16 cellular contexts compared by ENCODE assay signal in the genomic region with DNA sequence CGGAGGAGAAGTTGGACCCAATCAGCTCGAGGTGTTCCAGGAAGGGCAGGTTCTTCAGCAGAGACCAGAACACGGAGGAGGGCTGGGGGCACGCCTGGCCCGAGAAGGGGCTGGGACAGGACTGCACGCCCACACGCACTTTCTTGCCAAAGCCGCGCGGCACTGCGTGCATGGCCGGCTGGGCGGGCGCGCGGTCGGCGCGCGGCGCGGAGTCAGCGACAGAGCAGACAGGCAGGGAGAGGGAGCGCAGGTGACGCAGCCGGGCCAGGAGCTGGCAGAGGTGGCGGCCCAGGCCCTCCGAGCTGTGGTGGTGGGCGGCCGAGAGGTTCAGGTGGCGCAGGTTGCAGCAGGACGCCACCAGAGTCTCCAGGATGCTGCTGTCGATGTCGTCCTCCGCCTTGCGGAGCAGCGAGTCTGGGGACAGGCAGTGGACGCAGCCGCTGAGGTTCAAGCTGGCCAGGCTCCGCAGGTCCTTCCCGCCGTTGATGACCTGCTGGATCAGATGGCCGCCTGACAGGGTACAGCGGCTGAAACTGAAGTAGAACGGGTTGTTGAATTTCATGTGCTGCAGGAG. TPM values are rescaled to one million over a fixed set of nuclear protein-coding genes. Genes with fewer than 3 reads are reported as not detected.
DNase-seq lines count a peak whose midpoint lies in the region; TF ChIP-seq lines count a peak whose summit lies in the region.
"Had no signal": no experiment of that assay in that cellular context is flagged by ENCODE, and none has a peak within 500 bp of the region (broad histone marks: within the 10 kb centered on the region; RNA-seq: fewer than 3 reads in every experiment).

No MANE protein-coding gene starts in this region.

- no peak overlapping the region for H3K4me2 ChIP-seq in mammary epithelial cell (ENCODE audit: insufficient read depth, low read depth, low read length)
- no peak overlapping the region for H3K4me2 ChIP-seq in osteoblast (ENCODE audit: insufficient read depth, low read length)
- H3K4me2 ChIP-seq: BLaER1 treated with 17β-estradiol and CSF1 and Interleukin-3, amounts not matched to agents 10 nM and 100 nM had no signal

- peaks cover 6% of the 10 kb centered on the region for H4K20me1 ChIP-seq in mammary epithelial cell (ENCODE audit: insufficient read depth, low read length)
- H4K20me1 ChIP-seq in osteoblast (ENCODE audit: insufficient read depth, low read length) = peaks cover 11% of the 10 kb centered on the region

- H3K9ac ChIP-seq in mammary epithelial cell (ENCODE audit: insufficient read depth, low read length) = no peak overlapping the region
- no peak overlapping the region for H3K9ac ChIP-seq in endodermal cell (ENCODE audit: extremely low read depth, low read length, poor library complexity, severe bottlenecking)
- H3K9ac ChIP-seq: BLaER1 treated with 17β-estradiol and CSF1 and Interleukin-3, amounts not matched to agents 10 nM and 100 nM; GM23248 had no signal

- H3K27me3 ChIP-seq in mammary epithelial cell (ENCODE audit: insufficient read depth, low read length) (no peaks in the 10 kb centered on the region), breast epithelium (no peaks in the 10 kb centered on the region), endodermal cell (ENCODE audit: control insufficient read depth, insufficient read depth, low read length, poor library complexity, severe bottlenecking) (no peaks in the 10 kb centered on the region), osteoblast (ENCODE audit: insufficient read depth, low read length) (no peaks in the 10 kb centered on the region)
- H3K27me3 ChIP-seq: BLaER1 treated with 17β-estradiol and CSF1 and Interleukin-3, amounts not matched to agents 10 nM and 100 nM had no signal

- peaks cover 9% of the 10 kb centered on the region for H3K4me1 ChIP-seq in mammary epithelial cell (ENCODE audit: insufficient read depth, low read length)
- H3K4me1 ChIP-seq in breast epithelium = peaks cover 0 to 2% of the 10 kb centered on the region in 2 donors
- no peaks in the 10 kb centered on the region for H3K4me1 ChIP-seq in endodermal cell (ENCODE audit: control insufficient read depth, insufficient read depth, low read length)
- no peaks in the 10 kb centered on the region for H3K4me1 ChIP-seq in osteoblast (ENCODE audit: insufficient read depth, low read length)

- CTCF ChIA-PET in mammary epithelial cell (lab: Charles Lee; ENCODE audit: low non-redundant PET) = no interaction called here

- in situ Hi-C loops in mammary epithelial cell (cut with MboI; ENCODE audit: low sequenced_read_pairs in 2 of 2) = no loop called here

- peaks cover 7% of the 10 kb centered on the region for H3K4me1 Mint-ChIP-seq in endodermal cell

- H3K36me3 ChIP-seq in mammary epithelial cell (ENCODE audit: insufficient read depth, low read length) (peaks cover 14% of the 10 kb centered on the region), breast epithelium (no peaks in the 10 kb centered on the region), endodermal cell (ENCODE audit: control insufficient read depth, insufficient read depth, low read length) (peaks cover 20% of the 10 kb centered on the region), osteoblast (ENCODE audit: insufficient read depth, low read length) (peaks cover 13% of the 10 kb centered on the region)

- H3K27ac Mint-ChIP-seq in endodermal cell = no peak overlapping the region
- H3K27ac Mint-ChIP-seq: B cell; CD8-positive, alpha-beta T cell had no signal

- no peak overlapping the region for H3K27ac ChIP-seq in mammary epithelial cell (ENCODE audit: insufficient read depth, low read depth, low read length)
- no peak overlapping the region for H3K27ac ChIP-seq in breast epithelium
- no peak overlapping the region for H3K27ac ChIP-seq in endodermal cell (ENCODE audit: low read depth, low read length)
- H3K27ac ChIP-seq in osteoblast (ENCODE audit: low read depth, low read length) = no peak overlapping the region
- H3K27ac ChIP-seq: BLaER1 treated with 17β-estradiol and CSF1 and Interleukin-3, amounts not matched to agents 10 nM and 100 nM; GM23248; HL-60 had no signal

- H3K9me3 ChIP-seq in mammary epithelial cell (replicated peaks; ENCODE audit: insufficient read depth, low read length) (peaks cover 2% of the 10 kb centered on the region), breast epithelium (no peaks in the 10 kb centered on the region), endodermal cell (ENCODE audit: control insufficient read depth, low read length) (peaks cover 7% of the 10 kb centered on the region), osteoblast (ENCODE audit: low read depth, low read length) (no peaks in the 10 kb centered on the region)

- intact Hi-C loops in mammary epithelial cell (cut with micrococcal nuclease) (no loop called here), breast epithelium (cut with DNase I; ENCODE audit: low total_unique reads) (no loop called here)

- TSS peak; percentile 29 for BruUV-seq in mammary epithelial cell (replicated peaks; lab: Mats Ljungman, UMichigan)

- H3K4me3 ChIP-seq in mammary epithelial cell (replicated peaks in 1 of 3; ENCODE audit: insufficient read depth in 1 of 3, low read depth in 2 of 3, low read length in 3 of 3) (no peak overlapping the region), breast epithelium (no peak overlapping the region), endodermal cell (ENCODE audit: low read length) (no peak overlapping the region), osteoblast (ENCODE audit: insufficient read depth, low read length) (no peak overlapping the region)
- H3K4me3 ChIP-seq: BLaER1 treated with 17β-estradiol and CSF1 and Interleukin-3, amounts not matched to agents 10 nM and 100 nM; GM23248 had no signal

- no peak overlapping the region for H3K4me3 Mint-ChIP-seq in endodermal cell
- H3K4me3 Mint-ChIP-seq: B cell; CD8-positive, alpha-beta T cell had no signal

- no peaks in the 10 kb centered on the region for H3K27me3 Mint-ChIP-seq in endodermal cell (ENCODE audit: insufficient read depth)
- H3K27me3 Mint-ChIP-seq: B cell had no signal

- TF ChIP-seq CTCF in mammary epithelial cell (conservative IDR thresholded peaks at IDR 0.05 in 1 of 2, IDR thresholded peaks at IDR 0.05 in 1 of 2; ENCODE audit: extremely low read depth in 1 of 2, insufficient read depth in 1 of 2, low read depth in 1 of 2, low read length in 2 of 2) (no peak), breast epithelium (IDR thresholded peaks at IDR 0.05) (no peak), endodermal cell (conservative IDR thresholded peaks at IDR 0.05) (no peak), osteoblast (IDR thresholded peaks at IDR 0.05; ENCODE audit: extremely low read depth, low read depth, low read length) (no peak)

- no peak for TF ChIP-seq POLR2A in breast epithelium (IDR thresholded peaks at IDR 0.05)

- H2AFZ ChIP-seq in mammary epithelial cell (ENCODE audit: low read depth, low read length) = no peak overlapping the region
- no peak overlapping the region for H2AFZ ChIP-seq in osteoblast (ENCODE audit: low read length)
- H2AFZ ChIP-seq: GM23248 had no signal

- H3K79me2 ChIP-seq in mammary epithelial cell (ENCODE audit: insufficient read depth, low read length) = peaks cover 68% of the 10 kb centered on the region
- H3K79me2 ChIP-seq in osteoblast (ENCODE audit: insufficient read depth, low read length) = peaks cover 27% of the 10 kb centered on the region

- WGBS in mammary epithelial cell (ENCODE audit: low coverage, missing lambda C conversion rate) = 99% methylated on average over 22 of the region's 45 CpGs
- WGBS in endodermal cell (ENCODE audit: insufficient coverage in 1 of 2, insufficient read length in 1 of 2), 2 experiments = 96 to 97% methylated on average over 35 to 45 of the region's 45 CpGs

- dilution Hi-C loops in mammary epithelial cell (cut with HindIII; ENCODE audit: low sequenced_read_pairs) = no loop called here

- DNase-seq in mammary epithelial cell = no peak
- no peak for DNase-seq in breast epithelium (ENCODE audit: low spot score in 2 of 2)
- peak; percentile 38 for DNase-seq in endodermal cell
- DNase-seq in osteoblast (ENCODE audit: insufficient read length, low spot score, missing footprints) = peak; percentile 58
- no peak for DNase-seq in NCI-H345 (lab: John Stamatoyannopoulos, UW)
- DNase-seq in retina = no peak
- DNase-seq: Calu3; CD8-positive, alpha-beta T cell; DMS53; DND-41; EL; GM23248; HCEC 1CT had no signal

- peaks cover 6% of the 10 kb centered on the region for H3K9me3 Mint-ChIP-seq in endodermal cell
- H3K9me3 Mint-ChIP-seq: CD8-positive, alpha-beta T cell had no signal

- H3K36me3 Mint-ChIP-seq in endodermal cell (ENCODE audit: low read depth) = peaks cover 40% of the 10 kb centered on the region

RNA-seq across cellular contexts. Expression of gene FBXL18, which starts 12.7 kb away (rescaled TPM):
- 10 to 100 TPM; 16.5 to 24.8 TPM for total RNA-seq in mammary epithelial cell
- polyA plus RNA-seq in mammary epithelial cell = 11.4 TPM
- 15.5 TPM for polyA minus RNA-seq in mammary epithelial cell
- 1 to 10 TPM; 3.7 to 4.6 (median 4.0) TPM for total RNA-seq in breast epithelium
- total RNA-seq in endodermal cell = 10 to 100 TPM; 13.4 to 15.5 TPM
- 7.1 TPM for polyA plus RNA-seq in endodermal cell (2013, experiment 1 of 2)
- polyA plus RNA-seq in endodermal cell (2013, experiment 2 of 2) = 5.4 TPM
- 8.8 and 9.4 TPM in 2 replicates for total RNA-seq in osteoblast

RNA-seq across cellular contexts. Expression of gene ACTB, which starts 29.5 kb away (rescaled TPM):
- total RNA-seq in mammary epithelial cell (1,000 to 10,000 TPM; 6,894 to 7,221 TPM), breast epithelium (1,000 to 10,000 TPM; 1,501 to 2,393 (median 1,834) TPM), endodermal cell (1,000 to 10,000 TPM; 4,550 to 5,347 TPM), osteoblast (3,672 and 4,357 TPM in 2 replicates)
- polyA plus RNA-seq in mammary epithelial cell = 6,356 TPM
- polyA minus RNA-seq in mammary epithelial cell = 14,859 TPM
- polyA plus RNA-seq in endodermal cell (2013, experiment 1 of 2) = 3,804 TPM
- 3,713 TPM for polyA plus RNA-seq in endodermal cell (2013, experiment 2 of 2)

Comparison
In these comparisons a context has a peak if more than half of its experiments do, and no peak if none do; other contexts are left out.
1. DNase-seq: peak in endodermal cell (single experiment) and osteoblast (single experiment); none in mammary epithelial cell (single experiment), breast epithelium (0 of 2), NCI-H345 (single experiment) and retina (single experiment).